Comparison of ENCODE assay signal across 9 cellular contexts in genomic region chr19:543912-544608, GRCh38. TPM values are rescaled to one million over a fixed set of nuclear protein-coding genes. Genes with fewer than 3 reads are reported as not detected.
DNase-seq lines count a peak whose midpoint lies in the region; ATAC-seq, FAIRE-seq and TF ChIP-seq lines count a peak whose summit lies in the region.
"Had no signal": no experiment of that assay in that cellular context is flagged by ENCODE, and none has a peak within 500 bp of the region (broad histone marks: within the 10 kb centered on the region; RNA-seq: fewer than 3 reads in every experiment).

GZMM (plus strand) TSS chr19:544053; CDS start chr19:544072, 19 bp downstream.

- H3K4me1 Mint-ChIP-seq in activated T-helper 1 cell treated with anti-CD3 and anti-CD28 coated beads, Interleukin-12 subunit alpha, Interleukin-12 subunit beta, Interleukin-2, Interleukin-4 antibody, amounts not matched to agents 30 ng/mL and 10 ng/mL and 1 ng/mL, durations not matched to agents 14 hours and 24 hours and 36 hours (ENCODE audit: low read depth): peaks cover 15% of the 10 kb centered on the region
- H3K4me1 Mint-ChIP-seq in naive thymus-derived CD4-positive, alpha-beta T cell: peaks cover 4 to 24% (median 21%) of the 10 kb centered on the region in 7 donors
- H3K4me1 Mint-ChIP-seq in stimulated activated memory B cell treated with anti-CD40 and anti-IgM and Interleukin-4, amounts not matched to agents 10 μg/mL and 1 μg/mL and 100 μg/mL, for 72 hours: peaks cover 12% of the 10 kb centered on the region

- CTCF ChIA-PET in naive thymus-derived CD4-positive, alpha-beta T cell (lab: Charles Lee): no interaction called here

- H3K27ac ChIP-seq in naive thymus-derived CD4-positive, alpha-beta T cell (ENCODE audit: low read depth, low read length): peak within 1 kb of the TSS; percentile 88
- H3K27ac ChIP-seq in ovary: no peak within 1 kb of the TSS
- H3K27ac ChIP-seq: HL-60 had no signal

- H3K9me3 Mint-ChIP-seq in activated T-helper 1 cell treated with anti-CD3 and anti-CD28 coated beads, Interleukin-12 subunit alpha, Interleukin-12 subunit beta, Interleukin-2, Interleukin-4 antibody, amounts not matched to agents 30 ng/mL and 10 ng/mL and 1 ng/mL, durations not matched to agents 14 hours and 24 hours and 36 hours: no peaks in the 10 kb centered on the region
- no peaks in the 10 kb centered on the region for H3K9me3 Mint-ChIP-seq in naive thymus-derived CD4-positive, alpha-beta T cell
- no peaks in the 10 kb centered on the region for H3K9me3 Mint-ChIP-seq in stimulated activated memory B cell treated with anti-CD40 and anti-IgM and Interleukin-4, amounts not matched to agents 10 μg/mL and 1 μg/mL and 100 μg/mL, for 72 hours

- 34 to 37% (median 36%) methylated on average over 27 to 31 of the region's 31 CpGs for WGBS in ovary, 3 donors

- DNase-seq in activated T-helper 1 cell treated with anti-CD3 and anti-CD28 coated beads, Interleukin-12 subunit alpha, Interleukin-12 subunit beta, Interleukin-2, Interleukin-4 antibody, amounts not matched to agents 30 ng/mL and 10 ng/mL and 1 ng/mL, durations not matched to agents 14 hours and 24 hours and 36 hours (ENCODE audit: low spot score): peak; percentile 75
- peak; percentile 63 to 86 (median 82) for DNase-seq in naive thymus-derived CD4-positive, alpha-beta T cell
- DNase-seq in ovary (no peak), D721Med (ENCODE audit: insufficient read length, low spot score) (no peak), NCI-H1048 (lab: John Stamatoyannopoulos, UW) (no peak), GM19240 (ENCODE audit: insufficient read length, low spot score) (no peak)

- H3K9me3 ChIP-seq in naive thymus-derived CD4-positive, alpha-beta T cell (ENCODE audit: control insufficient read depth in 2 of 3, low read length in 3 of 3): no peaks in the 10 kb centered on the region
- H3K9me3 ChIP-seq in ovary: no peaks in the 10 kb centered on the region

- FAIRE-seq in D721Med (lab: Jason Lieb, UNC): no peak

- H3K27ac Mint-ChIP-seq in activated T-helper 1 cell treated with anti-CD3 and anti-CD28 coated beads, Interleukin-12 subunit alpha, Interleukin-12 subunit beta, Interleukin-2, Interleukin-4 antibody, amounts not matched to agents 30 ng/mL and 10 ng/mL and 1 ng/mL, durations not matched to agents 14 hours and 24 hours and 36 hours: peak within 1 kb of the TSS; percentile 77
- peak within 1 kb of the TSS; percentile 77 to 97 (median 91) for H3K27ac Mint-ChIP-seq in naive thymus-derived CD4-positive, alpha-beta T cell
- H3K27ac Mint-ChIP-seq in stimulated activated memory B cell treated with anti-CD40 and anti-IgM and Interleukin-4, amounts not matched to agents 10 μg/mL and 1 μg/mL and 100 μg/mL, for 72 hours: no peak within 1 kb of the TSS

- POLR2A ChIA-PET in naive thymus-derived CD4-positive, alpha-beta T cell (lab: Charles Lee): interaction anchor here (1.0 kb wide), 1 partner anchor 28 kb away, joined by 5 read pairs; the partner anchor contains the start of gene BSG

- H3K4me3 Mint-ChIP-seq in activated T-helper 1 cell treated with anti-CD3 and anti-CD28 coated beads, Interleukin-12 subunit alpha, Interleukin-12 subunit beta, Interleukin-2, Interleukin-4 antibody, amounts not matched to agents 30 ng/mL and 10 ng/mL and 1 ng/mL, durations not matched to agents 14 hours and 24 hours and 36 hours: peak within 1 kb of the TSS; percentile 84
- peak within 1 kb of the TSS; percentile 81 to 94 (median 90) for H3K4me3 Mint-ChIP-seq in naive thymus-derived CD4-positive, alpha-beta T cell
- H3K4me3 Mint-ChIP-seq in stimulated activated memory B cell treated with anti-CD40 and anti-IgM and Interleukin-4, amounts not matched to agents 10 μg/mL and 1 μg/mL and 100 μg/mL, for 72 hours: no peak within 1 kb of the TSS

- no peak for TF ChIP-seq CTCF in ovary (IDR thresholded peaks at IDR 0.05)
- TF ChIP-seq CTCF in D721Med (IDR thresholded peaks at IDR 0.05; ENCODE audit: insufficient read depth, missing control alignments): no peak

- TF ChIP-seq POLR2A in ovary (IDR thresholded peaks at IDR 0.05): no peak

- no peaks in the 10 kb centered on the region for H3K27me3 Mint-ChIP-seq in activated T-helper 1 cell treated with anti-CD3 and anti-CD28 coated beads, Interleukin-12 subunit alpha, Interleukin-12 subunit beta, Interleukin-2, Interleukin-4 antibody, amounts not matched to agents 30 ng/mL and 10 ng/mL and 1 ng/mL, durations not matched to agents 14 hours and 24 hours and 36 hours (ENCODE audit: insufficient read depth)
- H3K27me3 Mint-ChIP-seq in naive thymus-derived CD4-positive, alpha-beta T cell: no peaks in the 10 kb centered on the region
- peaks cover 17% of the 10 kb centered on the region for H3K27me3 Mint-ChIP-seq in stimulated activated memory B cell treated with anti-CD40 and anti-IgM and Interleukin-4, amounts not matched to agents 10 μg/mL and 1 μg/mL and 100 μg/mL, for 72 hours

- peaks cover 9% of the 10 kb centered on the region for H3K36me3 Mint-ChIP-seq in activated T-helper 1 cell treated with anti-CD3 and anti-CD28 coated beads, Interleukin-12 subunit alpha, Interleukin-12 subunit beta, Interleukin-2, Interleukin-4 antibody, amounts not matched to agents 30 ng/mL and 10 ng/mL and 1 ng/mL, durations not matched to agents 14 hours and 24 hours and 36 hours (ENCODE audit: low read depth)
- H3K36me3 Mint-ChIP-seq in naive thymus-derived CD4-positive, alpha-beta T cell: peaks cover 0 to 7% (median 0%) of the 10 kb centered on the region in 5 donors
- peaks cover 12% of the 10 kb centered on the region for H3K36me3 Mint-ChIP-seq in stimulated activated memory B cell treated with anti-CD40 and anti-IgM and Interleukin-4, amounts not matched to agents 10 μg/mL and 1 μg/mL and 100 μg/mL, for 72 hours

- H3K4me3 ChIP-seq in naive thymus-derived CD4-positive, alpha-beta T cell (ENCODE audit: low read length): peak within 1 kb of the TSS; percentile 70
- no peak within 1 kb of the TSS for H3K4me3 ChIP-seq in ovary

- TF ChIP-seq EP300 in ovary (IDR thresholded peaks at IDR 0.05): no peak

- peaks cover 5 to 10% of the 10 kb centered on the region in 2 donors for H3K4me1 ChIP-seq in naive thymus-derived CD4-positive, alpha-beta T cell (ENCODE audit: control insufficient read depth in 2 of 2, insufficient read depth in 2 of 2, low read length in 2 of 2)
- peaks cover 2% of the 10 kb centered on the region for H3K4me1 ChIP-seq in ovary (ENCODE audit: insufficient read depth)

- peak; percentile 98 for ATAC-seq in naive thymus-derived CD4-positive, alpha-beta T cell
- peak; percentile 4 for ATAC-seq in stimulated activated memory B cell treated with anti-CD40 and anti-IgM and Interleukin-4, amounts not matched to agents 10 μg/mL and 1 μg/mL and 100 μg/mL, for 72 hours

- H3K36me3 ChIP-seq in naive thymus-derived CD4-positive, alpha-beta T cell (ENCODE audit: control insufficient read depth in 2 of 3, insufficient read depth in 3 of 3, low read length in 3 of 3): peaks cover 0 to 41% (median 6%) of the 10 kb centered on the region in 3 experiments
- no peaks in the 10 kb centered on the region for H3K36me3 ChIP-seq in ovary

- H3K27me3 ChIP-seq in naive thymus-derived CD4-positive, alpha-beta T cell (ENCODE audit: control insufficient read depth in 2 of 2, insufficient read depth in 2 of 2, low read length in 2 of 2): no peaks in the 10 kb centered on the region
- no peaks in the 10 kb centered on the region for H3K27me3 ChIP-seq in ovary

- intact Hi-C loops in T-helper 1 cell treated with Interleukin-12 subunit alpha and Interleukin-12 subunit beta and Interleukin-4 antibody, amounts not matched to agents 30 ng/mL and 1 ng/mL, for 36 hours (cut with micrococcal nuclease): loop anchor here (1.0 kb wide), 2 partner anchors 12 to 33 kb away; no protein-coding TSS in a partner anchor
- intact Hi-C loops in activated T-helper 1 cell treated with anti-CD3 and anti-CD28 coated beads, Interleukin-12 subunit alpha, Interleukin-12 subunit beta, Interleukin-2, Interleukin-4 antibody, amounts not matched to agents 30 ng/mL and 10 ng/mL and 1 ng/mL, durations not matched to agents 14 hours and 24 hours and 36 hours (cut with micrococcal nuclease): no loop called here
- intact Hi-C loops in naive thymus-derived CD4-positive, alpha-beta T cell (cut with micrococcal nuclease): loop anchor here in 1 of 2 donors (1.0 kb wide), 2 partner anchors 12 to 28 kb away; partner anchors contain the start of gene BSG
- intact Hi-C loops in ovary (cut with DNase I): no loop called here

RNA-seq across cellular contexts. Expression of gene GZMM, which starts in this region (rescaled TPM):
- 84.1 and 86.2 TPM in 2 replicates for total RNA-seq in T-helper 1 cell treated with Interleukin-12 subunit alpha and Interleukin-12 subunit beta and Interleukin-4 antibody, amounts not matched to agents 30 ng/mL and 1 ng/mL, for 36 hours
- 52.7 and 55.6 TPM in 2 replicates for total RNA-seq in activated T-helper 1 cell treated with anti-CD3 and anti-CD28 coated beads, Interleukin-12 subunit alpha, Interleukin-12 subunit beta, Interleukin-2, Interleukin-4 antibody, amounts not matched to agents 30 ng/mL and 10 ng/mL and 1 ng/mL, durations not matched to agents 14 hours and 24 hours and 36 hours
- 10 to 100 TPM; 30.0 to 81.4 (median 67.8) TPM for total RNA-seq in naive thymus-derived CD4-positive, alpha-beta T cell
- 100 to 1,000 TPM; 138 to 181 TPM for polyA plus RNA-seq in naive thymus-derived CD4-positive, alpha-beta T cell
- 1 to 10 TPM in 1 of 7 donors, under 1 TPM in 5, not detected in 1; 0.31 to 1.7 (median 0.56) TPM for total RNA-seq in ovary
- under 1 TPM in 1 of 2 donors, not detected in 1; 0.48 TPM for polyA plus RNA-seq in ovary

Comparison
In these comparisons a context has a peak if more than half of its experiments do, and no peak if none do; other contexts are left out.
1. RNA of gene GZMM (total RNA-seq): 84.1 to 86.2 TPM in T-helper 1 cell treated with Interleukin-12 subunit alpha and Interleukin-12 subunit beta and Interleukin-4 antibody, amounts not matched to agents 30 ng/mL and 1 ng/mL, for 36 hours, 30.0 to 81.4 TPM in naive thymus-derived CD4-positive, alpha-beta T cell and 52.7 to 55.6 TPM in activated T-helper 1 cell treated with anti-CD3 and anti-CD28 coated beads, Interleukin-12 subunit alpha, Interleukin-12 subunit beta, Interleukin-2, Interleukin-4 antibody, amounts not matched to agents 30 ng/mL and 10 ng/mL and 1 ng/mL, durations not matched to agents 14 hours and 24 hours and 36 hours; 0.31 to 1.7 TPM in ovary; every median in the first group is over 10 times any median in the second.
2. RNA of gene GZMM (polyA plus RNA-seq): 138 to 181 TPM in naive thymus-derived CD4-positive, alpha-beta T cell; 0.48 TPM in ovary; every median in the first group is over 10 times any median in the second.
3. DNase-seq: peak in activated T-helper 1 cell treated with anti-CD3 and anti-CD28 coated beads, Interleukin-12 subunit alpha, Interleukin-12 subunit beta, Interleukin-2, Interleukin-4 antibody, amounts not matched to agents 30 ng/mL and 10 ng/mL and 1 ng/mL, durations not matched to agents 14 hours and 24 hours and 36 hours (single experiment) and naive thymus-derived CD4-positive, alpha-beta T cell (9 of 9); none in ovary (0 of 5), D721Med (single experiment), NCI-H1048 (single experiment) and GM19240 (single experiment).